ENCODE assay signal across 17 cellular contexts in the genomic region with DNA sequence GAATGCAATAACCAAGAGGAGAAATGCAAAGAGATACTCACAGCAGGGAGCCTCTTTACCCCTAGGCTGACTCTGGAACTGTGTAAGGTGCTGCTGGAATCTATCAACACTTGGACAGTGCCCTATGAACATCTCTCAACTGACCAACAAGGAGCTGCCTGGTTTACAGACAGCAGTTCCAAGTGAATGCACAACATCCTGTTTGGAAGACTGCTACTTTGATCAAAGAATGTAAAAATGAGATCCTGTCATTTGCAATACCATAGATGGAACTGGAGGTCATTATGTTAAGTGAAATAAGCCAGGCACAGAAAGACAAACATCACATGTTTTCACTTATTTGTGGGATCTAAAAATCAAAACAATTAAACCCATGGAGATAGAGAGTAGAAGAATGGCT.
DNase-seq lines count a peak whose midpoint lies in the region; ATAC-seq and TF ChIP-seq lines count a peak whose summit lies in the region.
"Had no signal": no experiment of that assay in that cellular context is flagged by ENCODE, and none has a peak within 500 bp of the region (broad histone marks: within the 10 kb centered on the region; RNA-seq: fewer than 3 reads in every experiment).

No MANE protein-coding gene starts in this region.

- no peaks in the 10 kb centered on the region for H3K36me3 ChIP-seq in IMR-90 (ENCODE audit: control insufficient read depth, insufficient read depth, low read length)
- H3K36me3 ChIP-seq in mesenchymal stem cell (ENCODE audit: control insufficient read depth in 1 of 2, insufficient read depth in 2 of 2, low read depth in 1 of 2, low read length in 2 of 2): no peaks in the 10 kb centered on the region
- H3K36me3 ChIP-seq in Peyer's patch: no peaks in the 10 kb centered on the region

- no peaks in the 10 kb centered on the region for H3K79me1 ChIP-seq in IMR-90 (ENCODE audit: low read depth in 1 of 2, low read length in 2 of 2)
- no peaks in the 10 kb centered on the region for H3K79me1 ChIP-seq in mesenchymal stem cell (replicated peaks; ENCODE audit: low read length, poor library complexity, severe bottlenecking)

- H3K4me3 Mint-ChIP-seq in T-cell: no peak overlapping the region
- H3K4me3 Mint-ChIP-seq: CD14-positive monocyte, GM23338 had no signal

- H3K4me1 ChIP-seq in IMR-90 (ENCODE audit: control insufficient read depth, insufficient read depth, low read length) (peaks cover 2% of the 10 kb centered on the region; the same call in 1 of the 2 replicates), mesenchymal stem cell (ENCODE audit: control insufficient read depth, insufficient read depth, low read depth, low read length) (peaks cover 5% of the 10 kb centered on the region), Peyer's patch (no peaks in the 10 kb centered on the region)

- ATAC-seq in IMR-90 (ENCODE audit: low read depth): peak; percentile 43; the same call in 1 of the 2 replicates
- no peak for ATAC-seq in T-cell (replicated peaks in 1 of 4)
- no peak for ATAC-seq in GM21367 (IDR thresholded peaks at IDR 0.05; ENCODE audit: unreplicated experiment)
- ATAC-seq in GM18502 (IDR thresholded peaks at IDR 0.05; ENCODE audit: poor library complexity, unreplicated experiment): no peak
- ATAC-seq: GM23338, HCT116 had no signal

- H3K27me3 Mint-ChIP-seq in T-cell: peaks cover 2 to 11% of the 10 kb centered on the region in 2 donors

- H4K20me1 ChIP-seq in IMR-90 (ENCODE audit: insufficient read depth, low read length): no peaks in the 10 kb centered on the region

- no TSS peak for BruUV-seq in IMR-90 (replicated peaks; lab: Mats Ljungman, UMichigan)

- H3K18ac ChIP-seq in IMR-90 (ENCODE audit: low read depth, low read length) (no peak overlapping the region), mesenchymal stem cell (ENCODE audit: low read depth in 1 of 2, low read length in 2 of 2) (no peak overlapping the region)

- H3K56ac ChIP-seq in IMR-90 (ENCODE audit: extremely low read depth, insufficient read depth, low read length): no peak overlapping the region

- H3K4ac ChIP-seq in IMR-90 (ENCODE audit: low read depth, low read length): no peak overlapping the region
- no peak overlapping the region for H3K4ac ChIP-seq in mesenchymal stem cell (ENCODE audit: low read depth in 1 of 2, low read length in 2 of 2)

- no peaks in the 10 kb centered on the region for H3K36me3 Mint-ChIP-seq in T-cell
- H3K36me3 Mint-ChIP-seq: CD14-positive monocyte had no signal

- in situ Hi-C loops in IMR-90 (cut with MboI; ENCODE audit: low sequenced_read_pairs): no loop called here

- no peaks in the 10 kb centered on the region for H3K4me1 Mint-ChIP-seq in T-cell
- H3K4me1 Mint-ChIP-seq: CD14-positive monocyte, GM23338 had no signal

- H3K27ac ChIP-seq in IMR-90 (ENCODE audit: insufficient read depth, low read length) (no peak overlapping the region), mesenchymal stem cell (ENCODE audit: low read length, poor library complexity, severe bottlenecking) (no peak overlapping the region), Peyer's patch (no peak overlapping the region)
- H3K27ac ChIP-seq: HL-60 had no signal

- H3K4me2 ChIP-seq in IMR-90 (ENCODE audit: low read depth, low read length): no peak overlapping the region
- H3K4me2 ChIP-seq in mesenchymal stem cell (ENCODE audit: low read length, poor library complexity, severe bottlenecking): no peak overlapping the region
- H3K4me2 ChIP-seq: GM23338 had no signal

- no peak overlapping the region for H2AFZ ChIP-seq in IMR-90 (replicated peaks; ENCODE audit: low read length, poor library complexity)
- no peak overlapping the region for H2AFZ ChIP-seq in mesenchymal stem cell (ENCODE audit: low read depth, low read length)
- H2AFZ ChIP-seq: GM23338 had no signal

- H2AK5ac ChIP-seq in IMR-90 (ENCODE audit: low read depth, low read length) (no peak overlapping the region), mesenchymal stem cell (ENCODE audit: low read length, severe bottlenecking) (no peak overlapping the region)

- no peak overlapping the region for H3K27ac Mint-ChIP-seq in T-cell
- H3K27ac Mint-ChIP-seq: CD14-positive monocyte, GM23338 had no signal

- H3K9me1 ChIP-seq in IMR-90 (ENCODE audit: insufficient read depth, low read length): peaks cover 4% of the 10 kb centered on the region

- TF ChIP-seq POLR2A in IMR-90 (IDR thresholded peaks at IDR 0.05; ENCODE audit: low read depth, low read length) (no peak), Peyer's patch (IDR thresholded peaks at IDR 0.05) (no peak)

- H3K9me3 Mint-ChIP-seq in T-cell: peaks cover 0 to 4% (median 3%) of the 10 kb centered on the region in 3 donors
- H3K9me3 Mint-ChIP-seq: GM23338 had no signal

- TF ChIP-seq CTCF in AG09319 (IDR thresholded peaks at IDR 0.05; ENCODE audit: low read depth, low read length) (no peak), IMR-90 (conservative IDR thresholded peaks at IDR 0.05; ENCODE audit: low read depth, low read length) (no peak), epithelial cell of proximal tubule (conservative IDR thresholded peaks at IDR 0.05; ENCODE audit: low read depth, low read length) (no peak), Peyer's patch (IDR thresholded peaks at IDR 0.05) (no peak)

- H4K8ac ChIP-seq in IMR-90 (ENCODE audit: low read depth in 2 of 2, low read length in 2 of 2) (no peak overlapping the region), mesenchymal stem cell (ENCODE audit: low read length) (no peak overlapping the region)

- no peak overlapping the region for H2BK12ac ChIP-seq in mesenchymal stem cell (ENCODE audit: low read length in 2 of 2)

- intact Hi-C loops in IMR-90 (cut with micrococcal nuclease): no loop called here

- H4K91ac ChIP-seq in IMR-90 (ENCODE audit: insufficient read depth, low read depth, low read length) (no peak overlapping the region), mesenchymal stem cell (ENCODE audit: low read length) (no peak overlapping the region)

- POLR2A ChIA-PET in IMR-90 (lab: Charles Lee; ENCODE audit: unreplicated experiment) (no interaction called here), T-cell (lab: Charles Lee) (no interaction called here)

- no peak overlapping the region for H3K4me3 ChIP-seq in IMR-90 (ENCODE audit: insufficient read depth, low read depth, low read length)
- no peak overlapping the region for H3K4me3 ChIP-seq in epithelial cell of proximal tubule (ENCODE audit: low read depth, low read length)
- no peak overlapping the region for H3K4me3 ChIP-seq in mesenchymal stem cell (ENCODE audit: insufficient read depth in 1 of 2, low read depth in 1 of 2, low read length in 2 of 2)
- H3K4me3 ChIP-seq in Peyer's patch: no peak overlapping the region
- H3K4me3 ChIP-seq: GM23338 had no signal

- H3K23ac ChIP-seq in IMR-90 (ENCODE audit: low read depth, low read length) (no peak overlapping the region), mesenchymal stem cell (ENCODE audit: low read length in 2 of 2) (no peak overlapping the region)

- H2BK120ac ChIP-seq in IMR-90 (ENCODE audit: low read depth, low read length) (no peak overlapping the region), mesenchymal stem cell (ENCODE audit: low read depth, low read length) (no peak overlapping the region)

- H3K27me3 ChIP-seq in IMR-90 (ENCODE audit: control insufficient read depth, insufficient read depth, low read length) (no peaks in the 10 kb centered on the region), mesenchymal stem cell (ENCODE audit: control insufficient read depth in 1 of 2, insufficient read depth in 1 of 2, low read length in 2 of 2) (no peaks in the 10 kb centered on the region), Peyer's patch (no peaks in the 10 kb centered on the region)

- H2AK9ac ChIP-seq in IMR-90 (replicated peaks; ENCODE audit: low read depth, low read length, poor library complexity): no peak overlapping the region

- H3K9me3 ChIP-seq in IMR-90 (ENCODE audit: control insufficient read depth, insufficient read depth, low read length): no peaks in the 10 kb centered on the region; the same call in 1 of the 2 replicates
- H3K9me3 ChIP-seq in mesenchymal stem cell (ENCODE audit: control insufficient read depth, low read length): peaks cover 6% of the 10 kb centered on the region
- H3K9me3 ChIP-seq in Peyer's patch: no peaks in the 10 kb centered on the region

- H2BK20ac ChIP-seq in IMR-90 (ENCODE audit: low read depth, low read length): no peak overlapping the region

- dilution Hi-C loops in IMR-90 (cut with HindIII; ENCODE audit: low sequenced_read_pairs, unreplicated experiment): no loop called here

- H2BK5ac ChIP-seq in IMR-90 (ENCODE audit: low read depth, low read length, poor library complexity, severe bottlenecking): no peak overlapping the region
- H2BK5ac ChIP-seq in mesenchymal stem cell (ENCODE audit: low read depth, low read length, poor library complexity, severe bottlenecking): no peak overlapping the region

- H3K9ac ChIP-seq in IMR-90 (ENCODE audit: low read depth, low read length): no peak overlapping the region
- no peak overlapping the region for H3K9ac ChIP-seq in mesenchymal stem cell (ENCODE audit: low read length)

- DNase-seq in AG09319 (ENCODE audit: extremely low read depth, low read depth) (peak; percentile 45), IMR-90 (no peak), epithelial cell of proximal tubule (ENCODE audit: low read depth) (peak; percentile 26), mesenchymal stem cell (peak; percentile 40), Peyer's patch (no peak), T-cell (no peak)
- DNase-seq: DMS53, NCI-H1417, NCI-H187 treated with DMSO at 0.1 percent for 48 hours, NCI-H526 treated with DMSO at 0.1 percent for 48 hours, SHP77 treated with DMSO at 0.1 percent for 48 hours had no signal

- TF ChIP-seq RAD21 in IMR-90 (IDR thresholded peaks at IDR 0.05; ENCODE audit: low read length): no peak

- CTCF ChIA-PET in IMR-90 (lab: Yijun Ruan, JAX): no interaction called here
- CTCF ChIA-PET in T-cell (lab: Charles Lee): no interaction called here

- H3K14ac ChIP-seq in IMR-90 (replicated peaks; ENCODE audit: low read depth, low read length): 0 out of 2 replicates have a peak overlapping the region, but pooled peaks have one; percentile 30
- H3K14ac ChIP-seq in mesenchymal stem cell (ENCODE audit: low read length in 2 of 2): no peak overlapping the region

- H2BK15ac ChIP-seq in IMR-90 (ENCODE audit: low read depth, low read length) (no peak overlapping the region), mesenchymal stem cell (ENCODE audit: low read depth, poor library complexity, severe bottlenecking) (no peak overlapping the region)

- H4K5ac ChIP-seq in IMR-90 (ENCODE audit: low read depth, low read length): no peak overlapping the region

TF ChIP-seq in IMR-90, 13 proteins besides CTCF, POLR2A, EP300 and RAD21 (continues in another document):
- TF ChIP-seq RFX5 (IDR thresholded peaks at IDR 0.05; ENCODE audit: low read depth, low read length): no peak
- TF ChIP-seq MXI1 (IDR thresholded peaks at IDR 0.05; ENCODE audit: borderline replicate concordance, low read depth, low read length): no peak

Comparison
In these comparisons a context has a peak if more than half of its experiments do, and no peak if none do; other contexts are left out.
1. DNase-seq: peak in AG09319 (single experiment), epithelial cell of proximal tubule (single experiment) and mesenchymal stem cell (single experiment); none in IMR-90 (single experiment), Peyer's patch (0 of 3) and T-cell (0 of 34).